Comparison of ENCODE assay signal across 1 cellular context in the genomic region with DNA sequence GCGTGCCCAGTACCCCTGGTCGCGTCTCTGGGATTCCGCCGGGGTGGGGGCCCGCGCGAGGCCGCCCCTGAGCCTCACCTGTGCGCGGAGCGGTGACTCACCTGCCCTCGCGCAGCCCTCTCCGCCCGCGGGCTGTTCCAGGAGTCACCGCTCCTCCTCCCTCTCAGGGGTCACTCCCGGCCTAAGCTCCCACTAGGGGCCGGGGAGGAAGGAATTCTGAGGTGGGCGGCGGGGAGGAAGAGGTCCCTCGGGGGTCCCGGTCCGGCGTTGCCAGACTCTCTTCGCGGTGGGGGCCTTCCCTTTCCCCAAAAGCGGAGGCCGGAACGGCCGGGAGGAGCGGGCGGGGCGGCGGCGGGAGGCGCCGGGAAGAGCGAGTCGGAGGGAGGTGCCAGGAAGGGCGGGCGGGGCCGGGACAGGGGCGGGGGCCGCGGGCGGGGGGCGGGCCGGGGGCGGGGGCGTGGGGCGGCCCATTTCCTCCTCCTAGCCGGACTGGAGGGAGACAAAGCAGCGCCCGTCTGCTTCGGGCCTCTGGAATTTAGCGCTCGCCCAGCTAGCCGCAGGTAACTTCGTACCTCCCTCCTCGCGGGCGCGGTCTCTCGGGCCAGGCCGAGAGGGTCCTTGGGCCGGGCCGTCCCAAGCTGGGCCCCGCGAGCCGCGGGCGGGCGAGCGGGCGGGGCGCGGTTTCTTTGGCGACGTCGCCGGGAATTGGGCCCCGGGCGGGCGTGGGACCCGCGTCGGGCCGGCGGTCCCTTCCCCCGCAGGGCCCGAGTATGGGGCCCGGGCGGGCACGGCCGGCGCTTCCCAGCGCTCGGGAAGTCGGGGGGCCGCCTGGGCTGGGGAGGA.
TF ChIP-seq lines count a peak whose summit lies in the region.

Gene CTNNA1 (plus strand): TSS at position 475 of the 843 bp plus-strand sequence. CDS start 28,500 bp downstream, outside the sequence.

TF ChIP-seq in HepG2, 621 proteins besides CTCF, POLR2A, EP300 and RAD21 (continued from another document and continues in another):
- 0 out of 2 replicates have a peak, but pooled peaks have one; percentile 24 for TF ChIP-seq SP4 (CRISPR knock-in tag; IDR thresholded peaks at IDR 0.05)
- TF ChIP-seq POLR2G (IDR thresholded peaks at IDR 0.05; ENCODE audit: low read depth, low read length): peak; percentile 66
- TF ChIP-seq ASH2L (IDR thresholded peaks at IDR 0.05; ENCODE audit: insufficient read length, low read depth, low read length): peak; percentile 75
- TF ChIP-seq, protein P1, sequence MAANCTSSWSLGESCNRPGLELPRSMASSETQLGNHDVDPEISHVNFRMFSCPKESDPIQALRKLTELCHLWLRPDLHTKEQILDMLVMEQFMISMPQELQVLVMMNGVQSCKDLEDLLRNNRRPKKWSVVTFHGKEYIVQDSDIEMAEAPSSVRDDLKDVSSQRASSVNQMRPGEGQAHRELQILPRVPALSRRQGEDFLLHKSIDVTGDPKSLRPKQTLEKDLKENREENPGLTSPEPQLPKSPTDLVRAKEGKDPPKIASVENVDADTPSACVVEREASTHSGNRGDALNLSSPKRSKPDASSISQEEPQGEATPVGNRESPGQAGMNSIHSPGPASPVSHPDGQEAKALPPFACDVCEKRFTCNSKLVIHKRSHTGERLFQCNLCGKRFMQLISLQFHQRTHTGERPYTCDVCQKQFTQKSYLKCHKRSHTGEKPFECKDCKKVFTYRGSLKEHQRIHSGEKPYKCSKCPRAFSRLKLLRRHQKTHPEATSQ (CRISPR knock-in tag; IDR thresholded peaks at IDR 0.05; ENCODE audit: borderline replicate concordance): no peak
- TF ChIP-seq JUND (CRISPR knock-in tag; IDR thresholded peaks at IDR 0.05): peak; percentile 84
- TF ChIP-seq HDAC1 (CRISPR knock-in tag; IDR thresholded peaks at IDR 0.05): peak; percentile 62; the same call in 1 of the 2 replicates
- TF ChIP-seq, protein P2, sequence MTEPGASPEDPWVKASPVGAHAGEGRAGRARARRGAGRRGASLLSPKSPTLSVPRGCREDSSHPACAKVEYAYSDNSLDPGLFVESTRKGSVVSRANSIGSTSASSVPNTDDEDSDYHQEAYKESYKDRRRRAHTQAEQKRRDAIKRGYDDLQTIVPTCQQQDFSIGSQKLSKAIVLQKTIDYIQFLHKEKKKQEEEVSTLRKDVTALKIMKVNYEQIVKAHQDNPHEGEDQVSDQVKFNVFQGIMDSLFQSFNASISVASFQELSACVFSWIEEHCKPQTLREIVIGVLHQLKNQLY (CRISPR knock-in tag; IDR thresholded peaks at IDR 0.05): no peak
- 0 out of 2 replicates have a peak, but pooled peaks have one; percentile 18 for TF ChIP-seq MYPOP (CRISPR knock-in tag; IDR thresholded peaks at IDR 0.05)
- peak; percentile 46; the same call in 1 of the 2 replicates for TF ChIP-seq FOXO1 (CRISPR knock-in tag; IDR thresholded peaks at IDR 0.05)
- TF ChIP-seq ZNF280D (CRISPR knock-in tag; IDR thresholded peaks at IDR 0.05): peak; percentile 71; the same call in 1 of the 2 replicates
- 0 out of 2 replicates have a peak, but pooled peaks have one; percentile 19 for TF ChIP-seq ZSCAN21 (CRISPR knock-in tag; IDR thresholded peaks at IDR 0.05; ENCODE audit: borderline replicate concordance)
- no peak for TF ChIP-seq ZNF33A (CRISPR knock-in tag; IDR thresholded peaks at IDR 0.05; ENCODE audit: borderline replicate concordance)
- no peak for TF ChIP-seq KLF13 (CRISPR knock-in tag; IDR thresholded peaks at IDR 0.05)
- TF ChIP-seq RELA (CRISPR knock-in tag; IDR thresholded peaks at IDR 0.05): no peak
- no peak for TF ChIP-seq HNRNPK (IDR thresholded peaks at IDR 0.05; ENCODE audit: low read depth, low read length, poor library complexity, severe bottlenecking)
- TF ChIP-seq SNAPC2 (CRISPR knock-in tag; IDR thresholded peaks at IDR 0.05): no peak
- peak; percentile 48 to 49; a peak in 1 of 4 replicates for TF ChIP-seq HMGXB4 (CRISPR knock-in tag; IDR thresholded peaks at IDR 0.05; ENCODE audit: borderline replicate concordance in 1 of 2, low read depth in 1 of 2)
- no peak for TF ChIP-seq ATF4 (CRISPR knock-in tag; IDR thresholded peaks at IDR 0.05)
- peak; percentile 64 for TF ChIP-seq HOXA5 (CRISPR knock-in tag; IDR thresholded peaks at IDR 0.05)
- TF ChIP-seq HHEX (CRISPR knock-in tag; IDR thresholded peaks at IDR 0.05): no peak
- TF ChIP-seq FOSL1 (CRISPR knock-in tag; IDR thresholded peaks at IDR 0.05; ENCODE audit: borderline replicate concordance): peak; percentile 50; the same call in 1 of the 2 replicates
- TF ChIP-seq MTERF4 (CRISPR knock-in tag; IDR thresholded peaks at IDR 0.05): 0 out of 2 replicates have a peak, but pooled peaks have one; percentile 15
- peak; percentile 71 for TF ChIP-seq ZNF777 (CRISPR knock-in tag; IDR thresholded peaks at IDR 0.05)
- TF ChIP-seq MED13 (CRISPR knock-in tag; IDR thresholded peaks at IDR 0.05): peak; percentile 30; the same call in 1 of the 2 replicates
- TF ChIP-seq ZNF350 (CRISPR knock-in tag; IDR thresholded peaks at IDR 0.05; ENCODE audit: borderline replicate concordance, low read depth): no peak; the same call in none of the 2 replicates
- TF ChIP-seq RBFOX2 (IDR thresholded peaks at IDR 0.05; ENCODE audit: low read depth, low read length): peak; percentile 88
- TF ChIP-seq CBX1 (IDR thresholded peaks at IDR 0.05; ENCODE audit: low read depth): no peak
- peak; percentile 43; the same call in 1 of the 2 replicates for TF ChIP-seq MIER3 (CRISPR knock-in tag; IDR thresholded peaks at IDR 0.05; ENCODE audit: borderline replicate concordance)
- TF ChIP-seq KDM5B (CRISPR knock-in tag; IDR thresholded peaks at IDR 0.05; ENCODE audit: borderline replicate concordance): peak; percentile 61; the same call in 1 of the 2 replicates
- TF ChIP-seq JARID2 (CRISPR knock-in tag; IDR thresholded peaks at IDR 0.05; ENCODE audit: insufficient replicate concordance): no peak
- TF ChIP-seq ZNF501 (CRISPR knock-in tag; IDR thresholded peaks at IDR 0.05): 0 out of 2 replicates have a peak, but pooled peaks have one; percentile 40
- no peak for TF ChIP-seq KDM3A (CRISPR knock-in tag; IDR thresholded peaks at IDR 0.05; ENCODE audit: low read depth)
- TF ChIP-seq ZNF431 (CRISPR knock-in tag; IDR thresholded peaks at IDR 0.05; ENCODE audit: borderline replicate concordance, low read depth): no peak
- TF ChIP-seq SP1 (IDR thresholded peaks at IDR 0.05): no peak
- peak; percentile 56 for TF ChIP-seq SP1 (CRISPR knock-in tag; IDR thresholded peaks at IDR 0.05)
- TF ChIP-seq HOXA3 (CRISPR knock-in tag; IDR thresholded peaks at IDR 0.05): peak; percentile 28; the same call in 1 of the 2 replicates
- TF ChIP-seq, protein P3, sequence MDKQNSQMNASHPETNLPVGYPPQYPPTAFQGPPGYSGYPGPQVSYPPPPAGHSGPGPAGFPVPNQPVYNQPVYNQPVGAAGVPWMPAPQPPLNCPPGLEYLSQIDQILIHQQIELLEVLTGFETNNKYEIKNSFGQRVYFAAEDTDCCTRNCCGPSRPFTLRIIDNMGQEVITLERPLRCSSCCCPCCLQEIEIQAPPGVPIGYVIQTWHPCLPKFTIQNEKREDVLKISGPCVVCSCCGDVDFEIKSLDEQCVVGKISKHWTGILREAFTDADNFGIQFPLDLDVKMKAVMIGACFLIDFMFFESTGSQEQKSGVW (CRISPR knock-in tag; IDR thresholded peaks at IDR 0.05; ENCODE audit: borderline replicate concordance): no peak
- TF ChIP-seq MXI1 (IDR thresholded peaks at IDR 0.05; ENCODE audit: borderline replicate concordance, low read depth, low read length): 0 out of 3 replicates have a peak, but pooled peaks have one; percentile 17
- TF ChIP-seq ZMYM3 (CRISPR knock-in tag; IDR thresholded peaks at IDR 0.05): peak; percentile 63
- TF ChIP-seq, protein P4, sequence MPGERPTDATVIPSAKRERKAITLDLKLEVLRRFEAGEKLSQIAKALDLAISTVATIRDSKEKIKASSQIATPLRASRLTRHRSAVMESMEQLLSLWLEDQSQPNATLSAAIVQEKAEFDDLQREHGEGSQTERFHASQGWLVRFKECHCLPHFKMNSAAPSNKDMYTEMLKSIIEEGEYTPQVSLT (CRISPR knock-in tag; IDR thresholded peaks at IDR 0.05; ENCODE audit: borderline replicate concordance, low read depth): no peak
- peak; percentile 55; the same call in 1 of the 2 replicates for TF ChIP-seq ZNF563 (CRISPR knock-in tag; IDR thresholded peaks at IDR 0.05)
- 0 out of 2 replicates have a peak, but pooled peaks have one; percentile 35 for TF ChIP-seq ZNF598 (CRISPR knock-in tag; IDR thresholded peaks at IDR 0.05; ENCODE audit: borderline replicate concordance)
- TF ChIP-seq REL (CRISPR knock-in tag; conservative IDR thresholded peaks at IDR 0.05): 0 out of 2 replicates have a peak, but pooled peaks have one; percentile 44
- TF ChIP-seq MAZ (IDR thresholded peaks at IDR 0.05; ENCODE audit: borderline replicate concordance, low read depth, low read length): peak; percentile 79; the same call in 1 of the 2 replicates
- peak; percentile 70 for TF ChIP-seq MAZ (CRISPR knock-in tag; IDR thresholded peaks at IDR 0.05; ENCODE audit: low read depth)
- TF ChIP-seq ATF7-NPFF (CRISPR knock-in tag; IDR thresholded peaks at IDR 0.05; ENCODE audit: low read depth): 0 out of 2 replicates have a peak, but pooled peaks have one; percentile 25
- TF ChIP-seq NCOR1 (IDR thresholded peaks at IDR 0.05; ENCODE audit: borderline replicate concordance, low read length): peak; percentile 52; the same call in 1 of the 2 replicates
- no peak for TF ChIP-seq HNF1B (CRISPR knock-in tag; IDR thresholded peaks at IDR 0.05)
- no peak for TF ChIP-seq IRX3 (CRISPR knock-in tag; IDR thresholded peaks at IDR 0.05; ENCODE audit: borderline replicate concordance, low read depth)
